10 cellular contexts compared by ENCODE assay signal in genomic region chr11:10314199-10315072, GRCh38. TPM values are rescaled to one million over a fixed set of nuclear protein-coding genes. Genes with fewer than 3 reads are reported as not detected.
A peak's percentile ranks its signal among the peaks of the same experiment; 100 is the strongest.
DNase-seq lines count a peak whose midpoint lies in the region; ATAC-seq, FAIRE-seq and TF ChIP-seq lines count a peak whose summit lies in the region.
"Had no signal": no experiment of that assay in that cellular context is flagged by ENCODE, and none has a peak within 500 bp of the region (broad histone marks: within the 10 kb centered on the region; RNA-seq: fewer than 3 reads in every experiment).

No MANE protein-coding gene starts in this region.

- in situ Hi-C loops in SK-MEL-5 (cut with HindIII; ENCODE audit: low pct_unique_long_range_greater_than_20kb, low sequenced_read_pairs), result no loop called here

- H3K36me3 ChIP-seq in heart left ventricle, result no peaks in the 10 kb centered on the region
- H3K36me3 ChIP-seq: SJSA1, thyroid gland had no signal

- peaks cover 0 to 24% (median 8%) of the 10 kb centered on the region in 12 donors for H3K4me1 ChIP-seq in heart left ventricle

- intact Hi-C loops in heart left ventricle (cut with DNase I), result loop anchor here in 1 of 10 donors (10.0 kb wide), 1 partner anchor 950 kb away; no protein-coding TSS in a partner anchor
- intact Hi-C loops in dorsolateral prefrontal cortex (cut with DNase I), result no loop called here

- ATAC-seq in GM19438 (IDR thresholded peaks at IDR 0.05; ENCODE audit: low read depth, unreplicated experiment) (peak; percentile 68), HG03432 (IDR thresholded peaks at IDR 0.05; ENCODE audit: unreplicated experiment) (peak; percentile 66), heart left ventricle (peak; percentile 54 to 73 (median 68)), HG03457 (IDR thresholded peaks at IDR 0.05; ENCODE audit: unreplicated experiment) (no peak)

- H3K4me3 ChIP-seq in heart left ventricle (no peak overlapping the region), dorsolateral prefrontal cortex (peak overlapping the region in 11 of 59 donors; percentile 2 to 25 (median 12))
- H3K4me3 ChIP-seq: SJSA1, thyroid gland had no signal

- H3K27ac ChIP-seq in heart left ventricle (no peak overlapping the region), dorsolateral prefrontal cortex (peak overlapping the region in 1 of 59 donors; percentile 23)
- H3K27ac ChIP-seq: SJSA1, thyroid gland had no signal

- H3K27me3 ChIP-seq in heart left ventricle, result no peaks in the 10 kb centered on the region
- no peaks in the 10 kb centered on the region for H3K27me3 ChIP-seq in dorsolateral prefrontal cortex
- H3K27me3 ChIP-seq: SJSA1, thyroid gland had no signal

- peak; percentile 98 for FAIRE-seq in G401.6 (lab: Jason Lieb, UNC)

- H3K9me3 ChIP-seq in heart left ventricle, result peaks cover 0 to 10% (median 0%) of the 10 kb centered on the region in 12 donors
- H3K9me3 ChIP-seq: SJSA1, thyroid gland had no signal

- TF ChIP-seq CTCF in heart left ventricle (IDR thresholded peaks at IDR 0.05) (no peak), dorsolateral prefrontal cortex (IDR thresholded peaks at IDR 0.05 in 54 of 56, conservative IDR thresholded peaks at IDR 0.05 in 2 of 56; ENCODE audit: low read depth in 1 of 56, partially characterized antibody in 56 of 56) (no peak)

- DNase-seq in SK-MEL-5 (ENCODE audit: low read depth, low spot score), result peak; percentile 93
- DNase-seq in heart left ventricle, result no peak
- DNase-seq in dorsolateral prefrontal cortex, result no peak
- DNase-seq in NCI-H2081 treated with DMSO at 0.1 percent for 48 hours (lab: John Stamatoyannopoulos, UW), result no peak

- 65 to 70% (median 66%) methylated on average over 8 of the region's 8 CpGs for WGBS in heart left ventricle, 4 donors

- no peak for TF ChIP-seq POLR2A in heart left ventricle (IDR thresholded peaks at IDR 0.05)

RNA-seq across cellular contexts. Expression of gene ADM, which starts 9.6 kb away (rescaled TPM):
- total RNA-seq in SK-MEL-5 (2014; rRNA removed; shearing (Covaris generic)), result 113 and 114 TPM in 2 replicates
- 67.9 and 68.5 TPM in 2 replicates for polyA plus RNA-seq in SK-MEL-5 (2015; cell fraction: cytosol; rRNA removed)
- polyA plus RNA-seq in SK-MEL-5 (2015; cell fraction: nucleus; rRNA removed), result 255 and 256 TPM in 2 replicates
- 10 to 100 TPM in 6 of 9 donors, 1 to 10 TPM in 3; 6.9 to 52.4 (median 16.8) TPM for total RNA-seq in heart left ventricle
- 100 to 1,000 TPM in 1 of 2 donors, 10 to 100 TPM in 1; 14.6 to 154 TPM for polyA plus RNA-seq in heart left ventricle
- total RNA-seq in dorsolateral prefrontal cortex, result 100 to 1,000 TPM in 2 of 120 experiments, 10 to 100 TPM in 69, 1 to 10 TPM in 49; 1.8 to 125 (median 11.4) TPM

RNA-seq across cellular contexts. Expression of gene SBF2, which starts 20.4 kb away (rescaled TPM):
- 27.8 and 29.6 TPM in 2 replicates for total RNA-seq in SK-MEL-5 (2014; rRNA removed; shearing (Covaris generic))
- polyA plus RNA-seq in SK-MEL-5 (2015; cell fraction: cytosol; rRNA removed), result 21.4 and 28.7 TPM in 2 replicates
- 15.3 and 26.7 TPM in 2 replicates for polyA plus RNA-seq in SK-MEL-5 (2015; cell fraction: nucleus; rRNA removed)
- total RNA-seq in heart left ventricle (10 to 100 TPM; 15.3 to 33.9 (median 21.5) TPM), dorsolateral prefrontal cortex (10 to 100 TPM; 38.0 to 99.1 (median 63.4) TPM)
- polyA plus RNA-seq in heart left ventricle, result 10 to 100 TPM; 10.4 to 12.5 TPM
